In genomic region chr21:39022035-39022900, GRCh38 we compare ENCODE assay signal across 10 cellular contexts.
DNase-seq lines count a peak whose midpoint lies in the region; ATAC-seq and TF ChIP-seq lines count a peak whose summit lies in the region.
"Had no signal": no experiment of that assay in that cellular context is flagged by ENCODE, and none has a peak within 500 bp of the region (broad histone marks: within the 10 kb centered on the region; RNA-seq: fewer than 3 reads in every experiment).

No MANE protein-coding gene starts in this region.

- H3K27me3 Mint-ChIP-seq in effector memory CD8-positive, alpha-beta T cell: peaks cover 20 to 46% of the 10 kb centered on the region in 2 donors
- peaks cover 36 to 43% of the 10 kb centered on the region in 2 donors for H3K27me3 Mint-ChIP-seq in stimulated activated naive B cell treated with anti-CD40 and anti-IgM and Interleukin-4, amounts not matched to agents 10 μg/mL and 1 μg/mL and 100 μg/mL, for 72 hours

- no peaks in the 10 kb centered on the region for H3K4me1 Mint-ChIP-seq in effector memory CD8-positive, alpha-beta T cell (ENCODE audit: low read depth in 2 of 2)
- peaks cover 0 to 3% of the 10 kb centered on the region in 2 donors for H3K4me1 Mint-ChIP-seq in stimulated activated naive B cell treated with anti-CD40 and anti-IgM and Interleukin-4, amounts not matched to agents 10 μg/mL and 1 μg/mL and 100 μg/mL, for 72 hours

- in situ Hi-C loops in gastrocnemius medialis (cut with MboI; ENCODE audit: low sequenced_read_pairs in 4 of 4): loop anchor here in 1 of 4 donors (25.0 kb wide), 1 partner anchor 90 kb away; no protein-coding TSS in a partner anchor

- intact Hi-C loops in gastrocnemius medialis (cut with DNase I; ENCODE audit: low total_unique reads): loop anchor here (2.0 to 5.0 kb wide), 3 partner anchors 105 to 285 kb away; partner anchors contain the start of gene ETS2

- TF ChIP-seq CTCF in foreskin keratinocyte (conservative IDR thresholded peaks at IDR 0.05) (no peak), gastrocnemius medialis (IDR thresholded peaks at IDR 0.05 in 4 of 5, conservative IDR thresholded peaks at IDR 0.05 in 1 of 5) (no peak)

- peaks cover 3% of the 10 kb centered on the region for H3K36me3 Mint-ChIP-seq in effector memory CD8-positive, alpha-beta T cell (ENCODE audit: insufficient read depth)
- no peaks in the 10 kb centered on the region for H3K36me3 Mint-ChIP-seq in stimulated activated naive B cell treated with anti-CD40 and anti-IgM and Interleukin-4, amounts not matched to agents 10 μg/mL and 1 μg/mL and 100 μg/mL, for 72 hours

- TF ChIP-seq POLR2A in gastrocnemius medialis (IDR thresholded peaks at IDR 0.05): no peak

- H3K27me3 ChIP-seq in foreskin keratinocyte (no peaks in the 10 kb centered on the region), gastrocnemius medialis (no peaks in the 10 kb centered on the region)

- no peak overlapping the region for H3K4me3 ChIP-seq in gastrocnemius medialis

- H3K4me1 ChIP-seq in foreskin keratinocyte (peaks cover 17% of the 10 kb centered on the region), gastrocnemius medialis (peaks cover 10 to 14% of the 10 kb centered on the region in 2 donors)

- no peaks in the 10 kb centered on the region for H3K36me3 ChIP-seq in gastrocnemius medialis

- no peaks in the 10 kb centered on the region for H3K9me3 Mint-ChIP-seq in effector memory CD8-positive, alpha-beta T cell
- peaks cover 0 to 9% of the 10 kb centered on the region in 2 donors for H3K9me3 Mint-ChIP-seq in stimulated activated naive B cell treated with anti-CD40 and anti-IgM and Interleukin-4, amounts not matched to agents 10 μg/mL and 1 μg/mL and 100 μg/mL, for 72 hours

- ATAC-seq in foreskin keratinocyte (peak; percentile 12), gastrocnemius medialis (no peak), HG03045 (IDR thresholded peaks at IDR 0.05; ENCODE audit: unreplicated experiment) (no peak)
- ATAC-seq in effector memory CD8-positive, alpha-beta T cell (replicated peaks): no peak
- no peak for ATAC-seq in stimulated activated naive B cell treated with anti-CD40 and anti-IgM and Interleukin-4, amounts not matched to agents 10 μg/mL and 1 μg/mL and 100 μg/mL, for 72 hours (replicated peaks)

- peak; percentile 93 for DNase-seq in DMS153 (lab: John Stamatoyannopoulos, UW)
- peak; percentile 99 for DNase-seq in NCI-H2107 treated with DMSO at 0.1 percent for 48 hours (lab: John Stamatoyannopoulos, UW; ENCODE audit: unreplicated experiment)
- DNase-seq in foreskin keratinocyte: no peak
- DNase-seq in gastrocnemius medialis: no peak
- DNase-seq in activated naive CD4-positive, alpha-beta T cell treated with anti-CD3 and anti-CD28 coated beads, Interleukin-2, amount 50 U/mL, for 16 hours: no peak
- DNase-seq in effector memory CD8-positive, alpha-beta T cell: no peak
- DNase-seq in stimulated activated naive B cell treated with anti-CD40 and anti-IgM and Interleukin-4, amounts not matched to agents 10 μg/mL and 1 μg/mL and 100 μg/mL, for 72 hours: no peak
- DNase-seq: activated T-cell treated with anti-CD3 and anti-CD28 coated beads, Interleukin-2, amount 50 U/mL, for 48 hours; OCI-M1 had no signal

- no peaks in the 10 kb centered on the region for H3K9me3 ChIP-seq in gastrocnemius medialis

- H3K27ac ChIP-seq in foreskin keratinocyte (peak overlapping the region; percentile 75), gastrocnemius medialis (peak overlapping the region; percentile 63 to 73 (median 69))

- H3K4me3 Mint-ChIP-seq in effector memory CD8-positive, alpha-beta T cell: no peak overlapping the region
- no peak overlapping the region for H3K4me3 Mint-ChIP-seq in stimulated activated naive B cell treated with anti-CD40 and anti-IgM and Interleukin-4, amounts not matched to agents 10 μg/mL and 1 μg/mL and 100 μg/mL, for 72 hours

- no peak overlapping the region for H3K27ac Mint-ChIP-seq in effector memory CD8-positive, alpha-beta T cell
- no peak overlapping the region for H3K27ac Mint-ChIP-seq in stimulated activated naive B cell treated with anti-CD40 and anti-IgM and Interleukin-4, amounts not matched to agents 10 μg/mL and 1 μg/mL and 100 μg/mL, for 72 hours

Comparison
In these comparisons a context has a peak if more than half of its experiments do, and no peak if none do; other contexts are left out.
1. DNase-seq: peak in DMS153 (single experiment) and NCI-H2107 treated with DMSO at 0.1 percent for 48 hours (single experiment); none in foreskin keratinocyte (0 of 2), gastrocnemius medialis (0 of 2), activated naive CD4-positive, alpha-beta T cell treated with anti-CD3 and anti-CD28 coated beads, Interleukin-2, amount 50 U/mL, for 16 hours (single experiment), effector memory CD8-positive, alpha-beta T cell (0 of 3) and stimulated activated naive B cell treated with anti-CD40 and anti-IgM and Interleukin-4, amounts not matched to agents 10 μg/mL and 1 μg/mL and 100 μg/mL, for 72 hours (single experiment).